ENCODE assay signal across 9 cellular contexts in genomic region chr14:36582011-36582873, GRCh38. TPM values are rescaled to one million over a fixed set of nuclear protein-coding genes. Genes with fewer than 3 reads are reported as not detected.
DNase-seq lines count a peak whose midpoint lies in the region; ATAC-seq, FAIRE-seq and TF ChIP-seq lines count a peak whose summit lies in the region.
"Had no signal": no experiment of that assay in that cellular context is flagged by ENCODE, and none has a peak within 500 bp of the region (broad histone marks: within the 10 kb centered on the region; RNA-seq: fewer than 3 reads in every experiment).

NKX2-8 (minus strand) TSS chr14:36582614; CDS start chr14:36582389, 225 bp downstream.

- peaks cover 61% of the 10 kb centered on the region for H3K27me3 Mint-ChIP-seq in activated CD4-positive, alpha-beta T cell treated with anti-CD3 and anti-CD28 coated beads for 36 hours

- CTCF ChIA-PET in activated CD4-positive, alpha-beta T cell treated with anti-CD3 and anti-CD28 coated beads for 36 hours (lab: Charles Lee) = interaction anchor here (0.6 to 0.9 kb wide), 2 partner anchors 57 to 1522 kb away, joined by 3 read pairs; no protein-coding TSS in a partner anchor

- no peaks in the 10 kb centered on the region for H3K9me3 ChIP-seq in keratinocyte (ENCODE audit: control insufficient read depth, low read depth, low read length)
- H3K9me3 ChIP-seq in thymus (ENCODE audit: control insufficient read depth) = no peaks in the 10 kb centered on the region

- no peaks in the 10 kb centered on the region for H3K9me3 Mint-ChIP-seq in activated CD4-positive, alpha-beta T cell treated with anti-CD3 and anti-CD28 coated beads for 36 hours (ENCODE audit: low read depth)

- H4K20me1 ChIP-seq in keratinocyte (ENCODE audit: control insufficient read depth, extremely low read depth, insufficient read depth, low read length) = no peaks in the 10 kb centered on the region

- WGBS in thymus = 4% methylated on average over 62 of the region's 62 CpGs

- POLR2A ChIA-PET in activated CD4-positive, alpha-beta T cell treated with anti-CD3 and anti-CD28 coated beads for 36 hours (lab: Charles Lee) = no interaction called here

- no peaks in the 10 kb centered on the region for H3K36me3 ChIP-seq in keratinocyte (ENCODE audit: control insufficient read depth in 2 of 2, extremely low read depth in 1 of 2, insufficient read depth in 2 of 2, low read length in 2 of 2)
- no peaks in the 10 kb centered on the region for H3K36me3 ChIP-seq in thymus (ENCODE audit: control insufficient read depth, insufficient read depth)

- no peak for ATAC-seq in activated CD4-positive, alpha-beta T cell treated with anti-CD3 and anti-CD28 coated beads for 36 hours
- ATAC-seq in GM21381 (IDR thresholded peaks at IDR 0.05; ENCODE audit: unreplicated experiment) (no peak), GM18909 (IDR thresholded peaks at IDR 0.05; ENCODE audit: poor library complexity, unreplicated experiment) (no peak)
- no peak for ATAC-seq in activated CD4-positive, CD25-positive, alpha-beta regulatory T cell treated with anti-CD3 and anti-CD28 coated beads, Interleukin-2, amount 50 U/mL, for 24 hours

- peak; percentile 7 for DNase-seq in activated CD4-positive, alpha-beta T cell treated with anti-CD3 and anti-CD28 coated beads for 36 hours
- DNase-seq in activated CD4-positive, alpha-beta T cell treated with anti-CD3 and anti-CD28 coated beads for 1 hour = no peak
- no peak for DNase-seq in keratinocyte (ENCODE audit: low read depth, low spot score)
- DNase-seq: SIG-M5 had no signal

- peaks cover 5% of the 10 kb centered on the region for H3K4me1 Mint-ChIP-seq in activated CD4-positive, alpha-beta T cell treated with anti-CD3 and anti-CD28 coated beads for 36 hours

- intact Hi-C loops in activated CD4-positive, alpha-beta T cell treated with anti-CD3 and anti-CD28 coated beads for 36 hours (cut with DNase I, micrococcal nuclease) = loop anchor here (2.0 to 5.0 kb wide), 3 partner anchors 75 to 1005 kb away; no protein-coding TSS in a partner anchor

- H3K9ac ChIP-seq in keratinocyte (ENCODE audit: control insufficient read depth, extremely low read depth, insufficient read depth, low read length) = no peak within 1 kb of the TSS

- H3K4me3 Mint-ChIP-seq in activated CD4-positive, alpha-beta T cell treated with anti-CD3 and anti-CD28 coated beads for 36 hours = no peak within 1 kb of the TSS

- no peak within 1 kb of the TSS for H3K27ac Mint-ChIP-seq in activated CD4-positive, alpha-beta T cell treated with anti-CD3 and anti-CD28 coated beads for 36 hours

- peak within 1 kb of the TSS; percentile 92 for H2AFZ ChIP-seq in keratinocyte (ENCODE audit: control insufficient read depth, low read length)

- no peak within 1 kb of the TSS for H3K27ac ChIP-seq in keratinocyte (ENCODE audit: control insufficient read depth, insufficient read depth, low read length)
- H3K27ac ChIP-seq in thymus (ENCODE audit: low read depth) = no peak within 1 kb of the TSS

- dilution Hi-C loops in keratinocyte (cut with MboI; ENCODE audit: extremely low pct_ligation_motif_present, low sequenced_read_pairs) = no loop called here

- H3K79me2 ChIP-seq in keratinocyte (ENCODE audit: control insufficient read depth, insufficient read depth, low read length) = no peaks in the 10 kb centered on the region

- H3K36me3 Mint-ChIP-seq in activated CD4-positive, alpha-beta T cell treated with anti-CD3 and anti-CD28 coated beads for 36 hours (ENCODE audit: low read depth) = no peaks in the 10 kb centered on the region

- FAIRE-seq in keratinocyte (lab: Jason Lieb, UNC) = no peak

- H3K27me3 ChIP-seq in keratinocyte (ENCODE audit: control insufficient read depth, extremely low read depth, insufficient read depth, low read length) = peaks cover 26% of the 10 kb centered on the region
- H3K27me3 ChIP-seq in thymus (ENCODE audit: control insufficient read depth, insufficient read depth) = peaks cover 67% of the 10 kb centered on the region

- H3K9me1 ChIP-seq in keratinocyte (ENCODE audit: control insufficient read depth, extremely low read depth, insufficient read depth, low read length) = no peaks in the 10 kb centered on the region

- H3K4me3 ChIP-seq in WI38 (ENCODE audit: low read depth, low read length) = peak within 1 kb of the TSS; percentile 42
- peak within 1 kb of the TSS; percentile 60 to 71 (median 71) for H3K4me3 ChIP-seq in keratinocyte (ENCODE audit: control insufficient read depth in 2 of 3, extremely low read depth in 1 of 3, insufficient read depth in 2 of 3, low read depth in 1 of 3, low read length in 3 of 3)
- H3K4me3 ChIP-seq in thymus (ENCODE audit: low read length) = peak within 1 kb of the TSS; percentile 29

- TF ChIP-seq CTCF in WI38 (IDR thresholded peaks at IDR 0.05; ENCODE audit: low read depth, low read length) = no peak
- no peak for TF ChIP-seq CTCF in keratinocyte (optimal IDR thresholded peaks at IDR 0.05 in 1 of 3, IDR thresholded peaks at IDR 0.05 in 1 of 3, conservative IDR thresholded peaks at IDR 0.05 in 1 of 3; ENCODE audit: extremely low read depth in 1 of 3, insufficient read depth in 2 of 3, low read length in 3 of 3)

- peaks cover 2% of the 10 kb centered on the region for H3K4me1 ChIP-seq in keratinocyte (ENCODE audit: control insufficient read depth, extremely low read depth, insufficient read depth, low read length)
- H3K4me1 ChIP-seq in thymus (ENCODE audit: control insufficient read depth, insufficient read depth, low read length) = peaks cover 2% of the 10 kb centered on the region

- H3K4me2 ChIP-seq in keratinocyte (ENCODE audit: control insufficient read depth, extremely low read depth, insufficient read depth, low read depth, low read length) = peak within 1 kb of the TSS; percentile 85

RNA-seq across cellular contexts. Expression of gene NKX2-8, which starts in this region (rescaled TPM):
- total RNA-seq in activated CD4-positive, alpha-beta T cell treated with anti-CD3 and anti-CD28 coated beads for 36 hours = not detected
- polyA plus RNA-seq in keratinocyte (0.06 to 0.32 TPM (median 0.07 TPM) in 3 replicates), thymus (0.32 TPM)
- 0.29 TPM for polyA plus RNA-seq in keratinocyte (2011; ENCODE audit: low read depth)
- 0.19 and 0.82 TPM in 2 replicates for polyA plus RNA-seq in keratinocyte (2011; cell fraction: cytosol; rRNA removed)
- 0.18 and 0.41 TPM in 2 replicates for polyA plus RNA-seq in keratinocyte (2011; cell fraction: nucleus; rRNA removed)
- 0.51 and 0.61 TPM in 2 replicates for polyA plus RNA-seq in keratinocyte (2012; ENCODE audit: low replicate concordance)
- 0.33 TPM in 1 of 3 replicates, not detected in the others for polyA minus RNA-seq in keratinocyte
- polyA minus RNA-seq in keratinocyte (2011; cell fraction: cytosol; rRNA and poly(A)+ RNA removed) = not detected
- polyA minus RNA-seq in keratinocyte (2011; cell fraction: nucleus; rRNA and poly(A)+ RNA removed) = 0.78 TPM in 1 of 2 replicates, not detected in the other

Comparison
In these comparisons a context has a peak if more than half of its experiments do, and no peak if none do; other contexts are left out.
1. Peak in DNase-seq in activated CD4-positive, alpha-beta T cell treated with anti-CD3 and anti-CD28 coated beads for 36 hours; RNA of the gene not detected or under 1 TPM.